ENCODE assay signal across 30 cellular contexts in the genomic region with DNA sequence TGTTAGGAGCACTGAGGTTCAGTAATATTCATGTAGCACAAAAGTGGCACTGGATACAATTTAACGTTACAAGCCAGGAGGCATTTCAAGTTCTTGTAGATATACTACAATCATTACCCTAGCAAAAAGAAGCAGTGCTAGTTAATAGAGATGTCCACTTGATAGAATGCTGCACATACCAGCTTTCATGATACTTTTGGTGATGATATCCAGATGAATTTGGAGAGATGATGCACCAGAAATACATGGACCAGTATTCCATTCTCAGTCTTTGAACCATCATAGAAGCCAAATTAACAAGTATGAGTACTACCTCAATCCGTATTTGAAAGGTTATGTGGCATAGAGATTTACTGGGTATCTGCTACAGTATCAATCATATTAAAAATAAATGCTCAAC.
DNase-seq lines count a peak whose midpoint lies in the region; FAIRE-seq and TF ChIP-seq lines count a peak whose summit lies in the region.
"Had no signal": no experiment of that assay in that cellular context is flagged by ENCODE, and none has a peak within 500 bp of the region (broad histone marks: within the 10 kb centered on the region; RNA-seq: fewer than 3 reads in every experiment).

No MANE protein-coding gene starts in this region.

- H3K36me3 Mint-ChIP-seq in astrocyte (ENCODE audit: low read depth, unreplicated experiment) = no peaks in the 10 kb centered on the region
- H3K36me3 Mint-ChIP-seq: CD14-positive monocyte; CD4-positive, alpha-beta memory T cell; CD4-positive, CD25-positive, alpha-beta regulatory T cell; CD8-positive, alpha-beta memory T cell; CD8-positive, alpha-beta T cell had no signal

- no peak for TF ChIP-seq CTCF in astrocyte (IDR thresholded peaks at IDR 0.05; ENCODE audit: insufficient read depth, low read depth, low read length)

- no peaks in the 10 kb centered on the region for H4K20me1 ChIP-seq in astrocyte (ENCODE audit: insufficient read depth, low read length)

- no peak overlapping the region for H3K4me3 ChIP-seq in astrocyte (ENCODE audit: insufficient read depth, low read depth, low read length)
- H3K4me3 ChIP-seq: A549; BLaER1; BLaER1 treated with 17β-estradiol and CSF1 and Interleukin-3, amounts not matched to agents 10 nM and 100 nM had no signal

- no peaks in the 10 kb centered on the region for H3K9me3 ChIP-seq in astrocyte (ENCODE audit: insufficient read depth, low read depth, low read length)
- H3K9me3 ChIP-seq: A549; BE2C; BLaER1; BLaER1 treated with 17β-estradiol and CSF1 and Interleukin-3, amounts not matched to agents 10 nM and 100 nM; Caco-2 had no signal

- no peaks in the 10 kb centered on the region for H3K27me3 Mint-ChIP-seq in astrocyte (ENCODE audit: low read depth, unreplicated experiment)
- H3K27me3 Mint-ChIP-seq: B cell; CD4-positive, alpha-beta memory T cell; CD4-positive, alpha-beta T cell; CD4-positive, CD25-positive, alpha-beta regulatory T cell; CD8-positive, alpha-beta memory T cell had no signal

- no peaks in the 10 kb centered on the region for H3K36me3 ChIP-seq in astrocyte (ENCODE audit: insufficient read depth, low read length)
- H3K36me3 ChIP-seq: BE2C; BLaER1; BLaER1 treated with 17β-estradiol and CSF1 and Interleukin-3, amounts not matched to agents 10 nM and 100 nM had no signal

- no peaks in the 10 kb centered on the region for H3K79me2 ChIP-seq in astrocyte (ENCODE audit: insufficient read depth, low read length)

- DNase-seq in astrocyte (ENCODE audit: low read depth) = no peak
- no peak for DNase-seq in NCI-H345 (lab: John Stamatoyannopoulos, UW)
- DNase-seq: 8988T; ACHN; AML-193; BE2C; C1 segment of cervical spinal cord; Caco-2; Calu3; CD4-positive, alpha-beta memory T cell; CD4-positive, alpha-beta T cell; CD4-positive, CD25-positive, alpha-beta regulatory T cell; CD8-positive, alpha-beta memory T cell; CD8-positive, alpha-beta T cell; COR-L47; DMS 273 treated with DMSO at 0.1 percent for 48 hours; DMS153; DMS53; DMS79; DMS79 treated with DMSO at 0.1 percent for 48 hours; DND-41; EL had no signal

- FAIRE-seq in astrocyte (lab: Jason Lieb, UNC) = peak; percentile 89
- FAIRE-seq: A204.1, D721Med had no signal

- H3K4me3 Mint-ChIP-seq in astrocyte (ENCODE audit: unreplicated experiment) = no peak overlapping the region
- H3K4me3 Mint-ChIP-seq: B cell; CD14-positive monocyte; CD4-positive, alpha-beta memory T cell; CD4-positive, alpha-beta T cell; CD4-positive, CD25-positive, alpha-beta regulatory T cell; CD8-positive, alpha-beta memory T cell; CD8-positive, alpha-beta T cell had no signal

- H3K4me1 ChIP-seq in astrocyte (ENCODE audit: insufficient read depth, low read length) = no peaks in the 10 kb centered on the region
- H3K4me1 ChIP-seq: A549; BE2C; BLaER1; BLaER1 treated with 17β-estradiol and CSF1 and Interleukin-3, amounts not matched to agents 10 nM and 100 nM; Caco-2 had no signal

- no peaks in the 10 kb centered on the region for H3K9me3 Mint-ChIP-seq in astrocyte (ENCODE audit: unreplicated experiment)
- H3K9me3 Mint-ChIP-seq: CD4-positive, alpha-beta T cell; CD8-positive, alpha-beta T cell had no signal

- H3K9ac ChIP-seq in astrocyte (ENCODE audit: low read length) = no peak overlapping the region
- H3K9ac ChIP-seq: BLaER1; BLaER1 treated with 17β-estradiol and CSF1 and Interleukin-3, amounts not matched to agents 10 nM and 100 nM had no signal

- H3K4me1 Mint-ChIP-seq in astrocyte (ENCODE audit: low read depth, unreplicated experiment) = no peaks in the 10 kb centered on the region
- H3K4me1 Mint-ChIP-seq: B cell; CD14-positive monocyte; CD4-positive, alpha-beta memory T cell; CD4-positive, CD25-positive, alpha-beta regulatory T cell; CD8-positive, alpha-beta memory T cell had no signal

- no peak overlapping the region for H2AFZ ChIP-seq in astrocyte (ENCODE audit: low read depth, low read length)

- no peak overlapping the region for H3K4me2 ChIP-seq in astrocyte (ENCODE audit: low read length)
- H3K4me2 ChIP-seq: A549; BLaER1; BLaER1 treated with 17β-estradiol and CSF1 and Interleukin-3, amounts not matched to agents 10 nM and 100 nM had no signal

- no peaks in the 10 kb centered on the region for H3K27me3 ChIP-seq in astrocyte (ENCODE audit: insufficient read depth, low read length)
- H3K27me3 ChIP-seq: BE2C had no signal

- no peak overlapping the region for H3K27ac ChIP-seq in astrocyte (ENCODE audit: low read depth, low read length)
- H3K27ac ChIP-seq: 22Rv1; A549; BLaER1; BLaER1 treated with 17β-estradiol and CSF1 and Interleukin-3, amounts not matched to agents 10 nM and 100 nM had no signal

- no peak overlapping the region for H3K27ac Mint-ChIP-seq in astrocyte (ENCODE audit: unreplicated experiment)
- H3K27ac Mint-ChIP-seq: B cell; CD14-positive monocyte; CD4-positive, alpha-beta memory T cell; CD4-positive, alpha-beta T cell; CD4-positive, CD25-positive, alpha-beta regulatory T cell; CD8-positive, alpha-beta memory T cell; CD8-positive, alpha-beta T cell had no signal
